Comparison of ENCODE assay signal across 1 cellular context in genomic region chr10:80739963-80740715, GRCh38.
TF ChIP-seq lines count a peak whose summit lies in the region.

No MANE protein-coding gene starts in this region.

TF ChIP-seq in K562, 482 proteins besides CTCF, POLR2A, EP300 and RAD21 (continued from another document):
- TF ChIP-seq MYNN (IDR thresholded peaks at IDR 0.05) = peak; percentile 84; the same call in 1 of the 2 replicates
- TF ChIP-seq MYNN (CRISPR knock-in tag; IDR thresholded peaks at IDR 0.05) = no peak
- no peak for TF ChIP-seq TSC22D4 (tag; IDR thresholded peaks at IDR 0.05)
- TF ChIP-seq TFAP4 (CRISPR knock-in tag; IDR thresholded peaks at IDR 0.05; ENCODE audit: borderline replicate concordance) = peak; percentile 96
- peak in 1 of 2 experiments; percentile 75; a peak in 1 of 4 replicates for TF ChIP-seq FOXA3 (CRISPR knock-in tag; conservative IDR thresholded peaks at IDR 0.05 in 1 of 2, IDR thresholded peaks at IDR 0.05 in 1 of 2)
- no peak for TF ChIP-seq ZNF511 (CRISPR knock-in tag; IDR thresholded peaks at IDR 0.05)
- peak; percentile 92 for TF ChIP-seq CTBP1 (IDR thresholded peaks at IDR 0.05; ENCODE audit: borderline replicate concordance)
- no peak for TF ChIP-seq ZSCAN32 (CRISPR knock-in tag; IDR thresholded peaks at IDR 0.05)
- no peak for TF ChIP-seq RB1 (IDR thresholded peaks at IDR 0.05; ENCODE audit: low read depth)
- TF ChIP-seq SNRNP70 (optimal IDR thresholded peaks at IDR 0.05; ENCODE audit: low read depth, low read length) = no peak
- TF ChIP-seq CBX5 (IDR thresholded peaks at IDR 0.05; ENCODE audit: borderline replicate concordance, low read depth) = 0 out of 2 replicates have a peak, but pooled peaks have one; percentile 44
- TF ChIP-seq E2F8 (IDR thresholded peaks at IDR 0.05; ENCODE audit: low read depth, partially characterized antibody) = no peak
- TF ChIP-seq NCOA1 (IDR thresholded peaks at IDR 0.05; ENCODE audit: low read depth) = 0 out of 2 replicates have a peak, but pooled peaks have one; percentile 36
- TF ChIP-seq PTRF (tag; IDR thresholded peaks at IDR 0.05) = no peak
- TF ChIP-seq GATAD2B (IDR thresholded peaks at IDR 0.05; ENCODE audit: borderline replicate concordance) = 0 out of 2 replicates have a peak, but pooled peaks have one; percentile 13
- no peak for TF ChIP-seq ZNF174 (CRISPR knock-in tag; IDR thresholded peaks at IDR 0.05)
